In the genomic region with DNA sequence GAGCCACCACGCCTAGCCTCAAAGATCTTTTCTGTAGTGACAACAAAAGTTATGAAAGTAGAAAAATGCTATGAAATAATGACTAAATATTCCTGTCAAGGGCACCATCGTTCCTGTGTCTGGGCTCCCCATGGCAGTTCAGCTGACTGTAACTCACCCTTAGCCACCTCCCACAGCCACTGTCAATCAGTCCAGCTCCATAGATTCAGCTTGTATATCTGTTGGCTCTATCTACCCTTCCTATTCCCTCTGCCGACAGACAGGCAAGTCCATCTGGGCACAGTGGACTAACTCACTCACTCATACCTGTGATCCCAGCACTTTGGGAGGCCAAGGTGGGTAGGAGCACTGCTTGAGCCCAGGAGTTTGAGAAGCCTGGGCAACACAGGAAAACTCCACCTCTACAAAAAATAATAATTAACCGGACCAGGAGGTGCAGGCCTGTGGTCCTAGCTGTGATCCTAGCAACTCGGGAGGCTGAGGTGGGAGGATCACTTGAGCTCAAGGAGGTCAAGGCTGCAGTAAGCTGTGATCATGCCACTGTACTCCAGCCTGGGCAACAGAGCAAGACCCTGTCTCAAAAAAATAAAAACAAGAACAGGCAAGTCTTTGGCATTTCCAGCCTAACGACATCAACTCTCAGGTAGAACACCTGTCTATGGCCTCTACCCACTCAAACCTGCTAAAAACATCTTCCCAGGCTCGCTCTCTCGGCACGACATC, we compare ENCODE assay signal across 21 cellular contexts.
"Had no signal": no experiment of that assay in that cellular context is flagged by ENCODE, and none has a peak within 500 bp of the region (broad histone marks: within the 10 kb centered on the region; RNA-seq: fewer than 3 reads in every experiment).

No MANE protein-coding gene starts in this region.

- H3K4me3 Mint-ChIP-seq: activated naive CD4-positive, alpha-beta T cell treated with anti-CD3 and anti-CD28 coated beads, Interleukin-2, amount 10 ng/mL, durations not matched to agents 7 days and 5 days; natural killer cell; T-cell; T-helper 2 cell treated with Interferon-gamma antibody and Interleukin-4, amounts not matched to agents 5 μg/mL and 100 μg/mL, for 36 hours had no signal

- H3K4me1 ChIP-seq: prostate gland had no signal

- H3K27ac Mint-ChIP-seq: activated naive CD4-positive, alpha-beta T cell treated with anti-CD3 and anti-CD28 coated beads, Interleukin-2, amount 10 ng/mL, durations not matched to agents 7 days and 5 days; natural killer cell; T-cell; T-helper 2 cell treated with Interferon-gamma antibody and Interleukin-4, amounts not matched to agents 5 μg/mL and 100 μg/mL, for 36 hours had no signal

- DNase-seq: activated CD4-positive, alpha-beta T cell treated with anti-CD3 and anti-CD28 coated beads for 4 hours; activated CD4-positive, alpha-beta T cell treated with anti-CD3 and anti-CD28 coated beads, Interleukin-2, amount 50 U/mL, for 4 hours; activated naive CD4-positive, alpha-beta T cell treated with anti-CD3 and anti-CD28 coated beads, Interleukin-2, amount 10 ng/mL, durations not matched to agents 7 days and 5 days; amygdala; central memory CD4-positive, alpha-beta T cell; foreskin keratinocyte; kidney glomerular epithelial cell; left lung; lower lobe of right lung; mesenchymal stem cell; natural killer cell; stimulated activated CD4-positive, alpha-beta T cell treated with anti-CD3 and anti-CD28 coated beads, Interleukin-15, amount 100 ng/mL, for 24 hours; stimulated activated naive CD4-positive, alpha-beta T cell; T-cell; tibial artery; uterus had no signal

- H3K27me3 ChIP-seq: foreskin keratinocyte, left lung, ovary, suprapubic skin, tibial artery, uterus had no signal

- H3K27me3 Mint-ChIP-seq: activated naive CD4-positive, alpha-beta T cell treated with anti-CD3 and anti-CD28 coated beads, Interleukin-2, amount 10 ng/mL, durations not matched to agents 7 days and 5 days; T-cell had no signal

- ATAC-seq: esophagus mucosa, foreskin keratinocyte, left lung, lower lobe of right lung, natural killer cell, T-cell had no signal

- H3K9me3 Mint-ChIP-seq: natural killer cell; T-helper 2 cell treated with Interferon-gamma antibody and Interleukin-4, amounts not matched to agents 5 μg/mL and 100 μg/mL, for 36 hours had no signal

- H3K4me3 ChIP-seq: left lung, lower lobe of right lung, ovary, prostate gland, suprapubic skin, tibial artery, uterus had no signal

- H3K9me3 ChIP-seq: left lung, lower lobe of right lung, ovary, prostate gland, suprapubic skin, tibial artery, uterus had no signal

- H3K36me3 ChIP-seq: left lung, lower lobe of right lung, ovary, prostate gland, suprapubic skin, tibial artery, uterus had no signal

- H3K27ac ChIP-seq: foreskin keratinocyte, left lung, lower lobe of right lung, ovary, prostate gland, suprapubic skin, tibial artery, uterus had no signal

- H3K36me3 Mint-ChIP-seq: natural killer cell had no signal
